In genomic region chr15:62709261-62709660, GRCh38 we compare ENCODE assay signal across 1 cellular context.
TF ChIP-seq lines count a peak whose summit lies in the region.

No MANE protein-coding gene starts in this region.

TF ChIP-seq in GM23338, 12 proteins besides CTCF, POLR2A, EP300 and RAD21 (continued from another document):
- no peak for TF ChIP-seq CREB1 (CRISPR knock-in tag; IDR thresholded peaks at IDR 0.05; ENCODE audit: low read depth)
- TF ChIP-seq REST (IDR thresholded peaks at IDR 0.05; ENCODE audit: unreplicated experiment): no peak
- no peak for TF ChIP-seq ETS1 (IDR thresholded peaks at IDR 0.05)
- no peak for TF ChIP-seq STAT1 (IDR thresholded peaks at IDR 0.05; ENCODE audit: unreplicated experiment)
- TF ChIP-seq POLR2AphosphoS5 (IDR thresholded peaks at IDR 0.05; ENCODE audit: low read depth): no peak
